ENCODE assay signal across 1 cellular context in the genomic region with DNA sequence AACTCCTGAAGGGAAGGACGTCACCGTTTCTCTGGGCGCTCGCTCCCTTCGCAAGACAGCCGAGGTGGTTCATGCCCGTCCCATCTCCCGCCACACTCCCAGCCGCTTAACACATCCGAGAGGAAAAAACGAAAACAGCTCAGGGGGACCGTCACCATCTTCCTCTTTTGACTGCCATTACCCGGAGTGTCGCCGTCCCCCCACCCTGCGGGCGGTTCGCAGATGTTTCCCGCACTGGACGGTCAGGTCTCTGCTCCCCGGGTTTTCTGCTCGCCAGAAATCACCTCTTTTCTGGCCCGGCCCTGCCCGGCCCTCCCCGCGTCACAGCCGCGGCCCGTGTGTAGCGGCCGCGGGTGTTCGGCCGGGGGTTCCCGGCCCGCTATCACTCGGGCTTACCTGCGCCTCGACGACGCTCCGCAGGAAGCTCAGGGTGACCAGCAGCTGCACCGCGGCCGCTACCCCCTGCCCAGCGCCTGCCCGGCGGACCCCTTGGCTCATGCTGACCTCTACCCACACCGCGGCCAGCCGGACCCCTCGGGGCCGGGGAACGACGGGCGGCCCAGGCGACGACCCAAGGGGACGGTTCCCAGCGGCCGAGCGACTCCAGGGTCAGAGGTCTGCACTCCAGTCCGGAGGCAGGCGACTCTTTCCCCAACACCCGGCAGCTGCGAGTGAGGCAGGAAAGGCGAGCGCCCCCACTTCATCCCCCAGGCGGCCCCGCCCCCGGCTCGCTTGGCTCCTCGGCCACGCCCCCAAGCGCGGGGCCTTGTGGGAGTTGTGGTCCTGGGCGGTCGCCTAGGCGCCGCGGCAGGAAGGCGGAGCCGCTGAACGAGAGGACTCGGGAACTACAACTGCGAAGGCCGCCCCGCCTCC.
TF ChIP-seq lines count a peak whose summit lies in the region.

A gene with protein sequence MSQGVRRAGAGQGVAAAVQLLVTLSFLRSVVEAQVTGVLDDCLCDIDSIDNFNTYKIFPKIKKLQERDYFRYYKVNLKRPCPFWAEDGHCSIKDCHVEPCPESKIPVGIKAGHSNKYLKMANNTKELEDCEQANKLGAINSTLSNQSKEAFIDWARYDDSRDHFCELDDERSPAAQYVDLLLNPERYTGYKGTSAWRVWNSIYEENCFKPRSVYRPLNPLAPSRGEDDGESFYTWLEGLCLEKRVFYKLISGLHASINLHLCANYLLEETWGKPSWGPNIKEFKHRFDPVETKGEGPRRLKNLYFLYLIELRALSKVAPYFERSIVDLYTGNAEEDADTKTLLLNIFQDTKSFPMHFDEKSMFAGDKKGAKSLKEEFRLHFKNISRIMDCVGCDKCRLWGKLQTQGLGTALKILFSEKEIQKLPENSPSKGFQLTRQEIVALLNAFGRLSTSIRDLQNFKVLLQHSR (minus strand): TSS at position 673 of the 873 bp plus-strand sequence. CDS start 175 bp downstream, at position 498.

TF ChIP-seq in K562, 482 proteins besides CTCF, POLR2A, EP300 and RAD21 (continued from another document and continues in another):
- TF ChIP-seq, protein P1, sequence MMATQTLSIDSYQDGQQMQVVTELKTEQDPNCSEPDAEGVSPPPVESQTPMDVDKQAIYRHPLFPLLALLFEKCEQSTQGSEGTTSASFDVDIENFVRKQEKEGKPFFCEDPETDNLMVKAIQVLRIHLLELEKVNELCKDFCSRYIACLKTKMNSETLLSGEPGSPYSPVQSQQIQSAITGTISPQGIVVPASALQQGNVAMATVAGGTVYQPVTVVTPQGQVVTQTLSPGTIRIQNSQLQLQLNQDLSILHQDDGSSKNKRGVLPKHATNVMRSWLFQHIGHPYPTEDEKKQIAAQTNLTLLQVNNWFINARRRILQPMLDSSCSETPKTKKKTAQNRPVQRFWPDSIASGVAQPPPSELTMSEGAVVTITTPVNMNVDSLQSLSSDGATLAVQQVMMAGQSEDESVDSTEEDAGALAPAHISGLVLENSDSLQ (IDR thresholded peaks at IDR 0.05), result 0 out of 2 replicates have a peak, but pooled peaks have one; percentile 1
- TF ChIP-seq PCBP1 (IDR thresholded peaks at IDR 0.05; ENCODE audit: low read depth, low read length, poor library complexity, severe bottlenecking), result no peak
- no peak for TF ChIP-seq MIER1 (IDR thresholded peaks at IDR 0.05; ENCODE audit: low read depth)
- peak; percentile 62; the same call in 1 of the 2 replicates for TF ChIP-seq ZBTB17 (CRISPR knock-in tag; IDR thresholded peaks at IDR 0.05)
- TF ChIP-seq NR2F6 (CRISPR knock-in tag; IDR thresholded peaks at IDR 0.05), result peak; percentile 76
- no peak for TF ChIP-seq ZC3H11A (IDR thresholded peaks at IDR 0.05; ENCODE audit: low read depth, low read length)
- TF ChIP-seq ZNF224 (CRISPR knock-in tag; IDR thresholded peaks at IDR 0.05), result no peak
- TF ChIP-seq, protein P2, sequence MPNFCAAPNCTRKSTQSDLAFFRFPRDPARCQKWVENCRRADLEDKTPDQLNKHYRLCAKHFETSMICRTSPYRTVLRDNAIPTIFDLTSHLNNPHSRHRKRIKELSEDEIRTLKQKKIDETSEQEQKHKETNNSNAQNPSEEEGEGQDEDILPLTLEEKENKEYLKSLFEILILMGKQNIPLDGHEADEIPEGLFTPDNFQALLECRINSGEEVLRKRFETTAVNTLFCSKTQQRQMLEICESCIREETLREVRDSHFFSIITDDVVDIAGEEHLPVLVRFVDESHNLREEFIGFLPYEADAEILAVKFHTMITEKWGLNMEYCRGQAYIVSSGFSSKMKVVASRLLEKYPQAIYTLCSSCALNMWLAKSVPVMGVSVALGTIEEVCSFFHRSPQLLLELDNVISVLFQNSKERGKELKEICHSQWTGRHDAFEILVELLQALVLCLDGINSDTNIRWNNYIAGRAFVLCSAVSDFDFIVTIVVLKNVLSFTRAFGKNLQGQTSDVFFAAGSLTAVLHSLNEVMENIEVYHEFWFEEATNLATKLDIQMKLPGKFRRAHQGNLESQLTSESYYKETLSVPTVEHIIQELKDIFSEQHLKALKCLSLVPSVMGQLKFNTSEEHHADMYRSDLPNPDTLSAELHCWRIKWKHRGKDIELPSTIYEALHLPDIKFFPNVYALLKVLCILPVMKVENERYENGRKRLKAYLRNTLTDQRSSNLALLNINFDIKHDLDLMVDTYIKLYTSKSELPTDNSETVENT (CRISPR knock-in tag; IDR thresholded peaks at IDR 0.05), result peak; percentile 83; the same call in 1 of the 2 replicates
- peak; percentile 39; the same call in 1 of the 2 replicates for TF ChIP-seq SIN3B (IDR thresholded peaks at IDR 0.05; ENCODE audit: low read depth)
- TF ChIP-seq ZNF140 (CRISPR knock-in tag; IDR thresholded peaks at IDR 0.05), result no peak
- peak; percentile 89; the same call in 1 of the 2 replicates for TF ChIP-seq NR4A1 (CRISPR knock-in tag; IDR thresholded peaks at IDR 0.05)
- TF ChIP-seq NR4A1 (tag; IDR thresholded peaks at IDR 0.05), result peak; percentile 62; the same call in 1 of the 2 replicates
- TF ChIP-seq PHF20 (IDR thresholded peaks at IDR 0.05; ENCODE audit: partially characterized antibody), result peak; percentile 67
- TF ChIP-seq SUPT5H (IDR thresholded peaks at IDR 0.05), result peak; percentile 87
- TF ChIP-seq, protein P3, sequence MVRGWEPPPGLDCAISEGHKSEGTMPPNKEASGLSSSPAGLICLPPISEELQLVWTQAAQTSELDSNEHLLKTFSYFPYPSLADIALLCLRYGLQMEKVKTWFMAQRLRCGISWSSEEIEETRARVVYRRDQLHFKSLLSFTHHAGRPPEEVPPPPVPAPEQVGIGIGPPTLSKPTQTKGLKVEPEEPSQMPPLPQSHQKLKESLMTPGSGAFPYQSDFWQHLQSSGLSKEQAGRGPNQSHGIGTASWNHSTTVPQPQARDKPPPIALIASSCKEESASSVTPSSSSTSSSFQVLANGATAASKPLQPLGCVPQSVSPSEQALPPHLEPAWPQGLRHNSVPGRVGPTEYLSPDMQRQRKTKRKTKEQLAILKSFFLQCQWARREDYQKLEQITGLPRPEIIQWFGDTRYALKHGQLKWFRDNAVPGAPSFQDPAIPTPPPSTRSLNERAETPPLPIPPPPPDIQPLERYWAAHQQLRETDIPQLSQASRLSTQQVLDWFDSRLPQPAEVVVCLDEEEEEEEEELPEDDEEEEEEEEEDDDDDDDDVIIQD (CRISPR knock-in tag; IDR thresholded peaks at IDR 0.05), result peak; percentile 88; the same call in 1 of the 2 replicates
- TF ChIP-seq PPARD (CRISPR knock-in tag; IDR thresholded peaks at IDR 0.05), result no peak
- no peak for TF ChIP-seq KDM1A (IDR thresholded peaks at IDR 0.05)
- peak; percentile 73 for TF ChIP-seq U2AF1 (optimal IDR thresholded peaks at IDR 0.05; ENCODE audit: low read depth, low read length)
- TF ChIP-seq, protein P4, sequence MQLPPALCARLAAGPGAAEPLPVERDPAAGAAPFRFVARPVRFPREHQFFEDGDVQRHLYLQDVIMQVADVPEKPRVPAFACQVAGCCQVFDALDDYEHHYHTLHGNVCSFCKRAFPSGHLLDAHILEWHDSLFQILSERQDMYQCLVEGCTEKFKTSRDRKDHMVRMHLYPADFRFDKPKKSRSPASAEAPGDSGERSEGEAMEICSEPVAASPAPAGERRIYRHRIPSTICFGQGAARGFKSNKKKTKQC (CRISPR knock-in tag; IDR thresholded peaks at IDR 0.05), result peak; percentile 54; the same call in 1 of the 2 replicates
- TF ChIP-seq, protein P5, sequence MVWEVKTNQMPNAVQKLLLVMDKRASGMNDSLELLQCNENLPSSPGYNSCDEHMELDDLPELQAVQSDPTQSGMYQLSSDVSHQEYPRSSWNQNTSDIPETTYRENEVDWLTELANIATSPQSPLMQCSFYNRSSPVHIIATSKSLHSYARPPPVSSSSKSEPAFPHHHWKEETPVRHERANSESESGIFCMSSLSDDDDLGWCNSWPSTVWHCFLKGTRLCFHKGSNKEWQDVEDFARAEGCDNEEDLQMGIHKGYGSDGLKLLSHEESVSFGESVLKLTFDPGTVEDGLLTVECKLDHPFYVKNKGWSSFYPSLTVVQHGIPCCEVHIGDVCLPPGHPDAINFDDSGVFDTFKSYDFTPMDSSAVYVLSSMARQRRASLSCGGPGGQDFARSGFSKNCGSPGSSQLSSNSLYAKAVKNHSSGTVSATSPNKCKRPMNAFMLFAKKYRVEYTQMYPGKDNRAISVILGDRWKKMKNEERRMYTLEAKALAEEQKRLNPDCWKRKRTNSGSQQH (CRISPR knock-in tag; IDR thresholded peaks at IDR 0.05), result peak; percentile 87
- peak; percentile 92 for TF ChIP-seq NCOA6 (IDR thresholded peaks at IDR 0.05)
- TF ChIP-seq, protein P6, sequence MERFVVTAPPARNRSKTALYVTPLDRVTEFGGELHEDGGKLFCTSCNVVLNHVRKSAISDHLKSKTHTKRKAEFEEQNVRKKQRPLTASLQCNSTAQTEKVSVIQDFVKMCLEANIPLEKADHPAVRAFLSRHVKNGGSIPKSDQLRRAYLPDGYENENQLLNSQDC (CRISPR knock-in tag; IDR thresholded peaks at IDR 0.05), result peak; percentile 68; the same call in 1 of the 2 replicates
- TF ChIP-seq RBM14 (IDR thresholded peaks at IDR 0.05; ENCODE audit: borderline replicate concordance, insufficient read depth, low read depth, low read length), result 0 out of 2 replicates have a peak, but pooled peaks have one; percentile 58
- TF ChIP-seq KLF1 (tag; IDR thresholded peaks at IDR 0.05), result no peak
- TF ChIP-seq GATA2 (CRISPR knock-in tag; IDR thresholded peaks at IDR 0.05), result no peak
- TF ChIP-seq ZBTB7A (IDR thresholded peaks at IDR 0.05; ENCODE audit: borderline replicate concordance, control insufficient read depth, low read depth, low read length), result peak; percentile 60; the same call in 1 of the 2 replicates
- TF ChIP-seq, protein P7, sequence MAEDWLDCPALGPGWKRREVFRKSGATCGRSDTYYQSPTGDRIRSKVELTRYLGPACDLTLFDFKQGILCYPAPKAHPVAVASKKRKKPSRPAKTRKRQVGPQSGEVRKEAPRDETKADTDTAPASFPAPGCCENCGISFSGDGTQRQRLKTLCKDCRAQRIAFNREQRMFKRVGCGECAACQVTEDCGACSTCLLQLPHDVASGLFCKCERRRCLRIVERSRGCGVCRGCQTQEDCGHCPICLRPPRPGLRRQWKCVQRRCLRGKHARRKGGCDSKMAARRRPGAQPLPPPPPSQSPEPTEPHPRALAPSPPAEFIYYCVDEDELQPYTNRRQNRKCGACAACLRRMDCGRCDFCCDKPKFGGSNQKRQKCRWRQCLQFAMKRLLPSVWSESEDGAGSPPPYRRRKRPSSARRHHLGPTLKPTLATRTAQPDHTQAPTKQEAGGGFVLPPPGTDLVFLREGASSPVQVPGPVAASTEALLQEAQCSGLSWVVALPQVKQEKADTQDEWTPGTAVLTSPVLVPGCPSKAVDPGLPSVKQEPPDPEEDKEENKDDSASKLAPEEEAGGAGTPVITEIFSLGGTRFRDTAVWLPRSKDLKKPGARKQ (CRISPR knock-in tag; IDR thresholded peaks at IDR 0.05), result no peak
- TF ChIP-seq ETV5 (CRISPR knock-in tag; IDR thresholded peaks at IDR 0.05; ENCODE audit: low read depth), result 0 out of 2 replicates have a peak, but pooled peaks have one; percentile 50
- peak in 1 of 2 experiments; percentile 81; a peak in 1 of 4 replicates for TF ChIP-seq KDM4B (IDR thresholded peaks at IDR 0.05; ENCODE audit: borderline replicate concordance in 2 of 2, low read depth in 1 of 2)
- TF ChIP-seq SREBF2 (CRISPR knock-in tag; IDR thresholded peaks at IDR 0.05), result no peak
- peak; percentile 22; the same call in 1 of the 2 replicates for TF ChIP-seq ZNF668 (CRISPR knock-in tag; IDR thresholded peaks at IDR 0.05)
- TF ChIP-seq, protein P8, sequence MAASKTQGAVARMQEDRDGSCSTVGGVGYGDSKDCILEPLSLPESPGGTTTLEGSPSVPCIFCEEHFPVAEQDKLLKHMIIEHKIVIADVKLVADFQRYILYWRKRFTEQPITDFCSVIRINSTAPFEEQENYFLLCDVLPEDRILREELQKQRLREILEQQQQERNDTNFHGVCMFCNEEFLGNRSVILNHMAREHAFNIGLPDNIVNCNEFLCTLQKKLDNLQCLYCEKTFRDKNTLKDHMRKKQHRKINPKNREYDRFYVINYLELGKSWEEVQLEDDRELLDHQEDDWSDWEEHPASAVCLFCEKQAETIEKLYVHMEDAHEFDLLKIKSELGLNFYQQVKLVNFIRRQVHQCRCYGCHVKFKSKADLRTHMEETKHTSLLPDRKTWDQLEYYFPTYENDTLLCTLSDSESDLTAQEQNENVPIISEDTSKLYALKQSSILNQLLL (CRISPR knock-in tag; IDR thresholded peaks at IDR 0.05; ENCODE audit: borderline replicate concordance), result no peak
- TF ChIP-seq GABPB2 (CRISPR knock-in tag; conservative IDR thresholded peaks at IDR 0.05), result no peak
- no peak; the same call in 1 of the 2 replicates for TF ChIP-seq ZNF766 (CRISPR knock-in tag; conservative IDR thresholded peaks at IDR 0.05)
- TF ChIP-seq ZKSCAN3 (CRISPR knock-in tag; IDR thresholded peaks at IDR 0.05), result no peak; the same call in 1 of the 2 replicates
- TF ChIP-seq, protein P9, sequence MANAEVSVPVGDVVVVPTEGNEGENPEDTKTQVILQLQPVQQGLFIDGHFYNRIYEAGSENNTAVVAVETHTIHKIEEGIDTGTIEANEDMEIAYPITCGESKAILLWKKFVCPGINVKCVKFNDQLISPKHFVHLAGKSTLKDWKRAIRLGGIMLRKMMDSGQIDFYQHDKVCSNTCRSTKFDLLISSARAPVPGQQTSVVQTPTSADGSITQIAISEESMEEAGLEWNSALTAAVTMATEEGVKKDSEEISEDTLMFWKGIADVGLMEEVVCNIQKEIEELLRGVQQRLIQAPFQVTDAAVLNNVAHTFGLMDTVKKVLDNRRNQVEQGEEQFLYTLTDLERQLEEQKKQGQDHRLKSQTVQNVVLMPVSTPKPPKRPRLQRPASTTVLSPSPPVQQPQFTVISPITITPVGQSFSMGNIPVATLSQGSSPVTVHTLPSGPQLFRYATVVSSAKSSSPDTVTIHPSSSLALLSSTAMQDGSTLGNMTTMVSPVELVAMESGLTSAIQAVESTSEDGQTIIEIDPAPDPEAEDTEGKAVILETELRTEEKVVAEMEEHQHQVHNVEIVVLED (CRISPR knock-in tag; IDR thresholded peaks at IDR 0.05), result no peak
- TF ChIP-seq EZH2 (IDR thresholded peaks at IDR 0.05; ENCODE audit: borderline replicate concordance, low read depth, low read length), result no peak
- TF ChIP-seq HDAC3 (IDR thresholded peaks at IDR 0.05; ENCODE audit: borderline replicate concordance, partially characterized antibody), result no peak
- TF ChIP-seq MBD2 (IDR thresholded peaks at IDR 0.05; ENCODE audit: borderline replicate concordance, low read depth), result peak; percentile 56
- no peak for TF ChIP-seq PTRF (tag; IDR thresholded peaks at IDR 0.05)
- 0 out of 2 replicates have a peak, but pooled peaks have one; percentile 48 for TF ChIP-seq PHB (CRISPR knock-in tag; IDR thresholded peaks at IDR 0.05)
- TF ChIP-seq ZNF589 (CRISPR knock-in tag; IDR thresholded peaks at IDR 0.05; ENCODE audit: low read depth), result peak; percentile 1; the same call in 1 of the 2 replicates
- TF ChIP-seq, protein P10, sequence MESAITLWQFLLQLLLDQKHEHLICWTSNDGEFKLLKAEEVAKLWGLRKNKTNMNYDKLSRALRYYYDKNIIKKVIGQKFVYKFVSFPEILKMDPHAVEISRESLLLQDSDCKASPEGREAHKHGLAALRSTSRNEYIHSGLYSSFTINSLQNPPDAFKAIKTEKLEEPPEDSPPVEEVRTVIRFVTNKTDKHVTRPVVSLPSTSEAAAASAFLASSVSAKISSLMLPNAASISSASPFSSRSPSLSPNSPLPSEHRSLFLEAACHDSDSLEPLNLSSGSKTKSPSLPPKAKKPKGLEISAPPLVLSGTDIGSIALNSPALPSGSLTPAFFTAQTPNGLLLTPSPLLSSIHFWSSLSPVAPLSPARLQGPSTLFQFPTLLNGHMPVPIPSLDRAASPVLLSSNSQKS (CRISPR knock-in tag; IDR thresholded peaks at IDR 0.05), result no peak
- TF ChIP-seq CREBBP (IDR thresholded peaks at IDR 0.05; ENCODE audit: low read depth, low read length), result no peak
- TF ChIP-seq TCF3 (CRISPR knock-in tag; IDR thresholded peaks at IDR 0.05), result 0 out of 2 replicates have a peak, but pooled peaks have one; percentile 9
- TF ChIP-seq GABPB1 (CRISPR knock-in tag; IDR thresholded peaks at IDR 0.05), result peak; percentile 83
